15 cellular contexts compared by ENCODE assay signal in the genomic region with DNA sequence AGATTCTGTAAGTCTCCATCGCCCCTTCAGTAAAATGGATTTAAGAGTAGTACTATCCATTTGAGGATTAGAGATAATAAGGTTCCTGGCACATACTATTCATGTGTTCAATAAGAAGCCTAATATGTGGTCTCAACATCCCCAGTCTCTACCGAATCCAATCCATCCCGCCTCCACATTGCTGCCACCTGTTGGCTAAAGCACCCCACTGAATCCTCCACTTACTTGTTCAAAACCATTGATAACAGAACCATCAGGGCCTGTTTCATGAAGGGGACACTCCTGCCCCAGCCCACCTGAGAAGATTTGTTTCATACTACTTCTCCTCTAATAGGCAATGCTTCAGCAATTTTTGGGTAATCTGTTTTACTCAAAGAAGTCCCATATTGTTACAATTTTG.
DNase-seq lines count a peak whose midpoint lies in the region; ATAC-seq and TF ChIP-seq lines count a peak whose summit lies in the region.
"Had no signal": no experiment of that assay in that cellular context is flagged by ENCODE, and none has a peak within 500 bp of the region (broad histone marks: within the 10 kb centered on the region; RNA-seq: fewer than 3 reads in every experiment).

No MANE protein-coding gene starts in this region.

- no peaks in the 10 kb centered on the region for H3K27me3 ChIP-seq in AG04450 (ENCODE audit: control insufficient read depth, insufficient read depth, low read length)
- no peaks in the 10 kb centered on the region for H3K27me3 ChIP-seq in OCI-LY3 (ENCODE audit: low read depth, low read length)
- H3K27me3 ChIP-seq: vagina had no signal

- DNase-seq in AG04450 (ENCODE audit: low read depth, low spot score) = no peak
- peak; percentile 6 for DNase-seq in GM12865 (ENCODE audit: low read depth)
- no peak for DNase-seq in fibroblast of mammary gland (ENCODE audit: low read depth)
- DNase-seq in coronary artery (ENCODE audit: low spot score) = no peak
- DNase-seq in caudate nucleus (lab: John Stamatoyannopoulos, UW) = no peak
- DNase-seq: activated CD8-positive, alpha-beta memory T cell treated with anti-CD3 and anti-CD28 coated beads, Interleukin-2, amount 50 U/mL, for 4 hours; anterior cingulate cortex; COR-L47; NCI-H1417 treated with DMSO at 0.1 percent for 48 hours; small intestine had no signal

- CTCF ChIA-PET in AG04450 (lab: Charles Lee) = no interaction called here

- no peaks in the 10 kb centered on the region for H3K36me3 ChIP-seq in OCI-LY3 (replicated peaks; ENCODE audit: low read depth, low read length)
- H3K36me3 ChIP-seq: vagina had no signal

- ATAC-seq in HG02763 (IDR thresholded peaks at IDR 0.05; ENCODE audit: unreplicated experiment) = no peak
- no peak for ATAC-seq in HG03520 (IDR thresholded peaks at IDR 0.05; ENCODE audit: unreplicated experiment)
- ATAC-seq: esophagus mucosa had no signal

- no peak overlapping the region for H3K4me2 ChIP-seq in OCI-LY3 (ENCODE audit: low read length)

- no peak overlapping the region for H3K27ac ChIP-seq in AG04450 (ENCODE audit: low read depth, low read length)
- no peak overlapping the region for H3K27ac ChIP-seq in OCI-LY3 (ENCODE audit: low read length)
- no peak overlapping the region for H3K27ac ChIP-seq in coronary artery
- no peak overlapping the region for H3K27ac ChIP-seq in caudate nucleus (ENCODE audit: low read depth, low read length)
- H3K27ac ChIP-seq: vagina had no signal

- no peaks in the 10 kb centered on the region for H3K79me2 ChIP-seq in OCI-LY3 (ENCODE audit: low read length)

- TF ChIP-seq CTCF in AG04450 (IDR thresholded peaks at IDR 0.05; ENCODE audit: low read depth, low read length) (0 out of 2 replicates have a peak, but pooled peaks have one; percentile 3), GM12865 (IDR thresholded peaks at IDR 0.05; ENCODE audit: insufficient read depth, low read depth, low read length, missing control alignments) (peak; percentile 21), OCI-LY3 (IDR thresholded peaks at IDR 0.05; ENCODE audit: low read depth, low read length) (peak; percentile 61), fibroblast of mammary gland (conservative IDR thresholded peaks at IDR 0.05; ENCODE audit: control insufficient read depth, insufficient read depth, low read depth, low read length) (peak; percentile 23), coronary artery (IDR thresholded peaks at IDR 0.05) (no peak)

- H3K4me1 ChIP-seq in OCI-LY3 (ENCODE audit: low read length) = peaks cover 6% of the 10 kb centered on the region
- H3K4me1 ChIP-seq: vagina had no signal

- peaks cover 3% of the 10 kb centered on the region; the same call in 1 of the 2 replicates for H4K20me1 ChIP-seq in OCI-LY3 (ENCODE audit: insufficient read depth, low read length)

- H3K9me3 ChIP-seq in AG04450 (ENCODE audit: control insufficient read depth, insufficient read depth, low read length) = no peaks in the 10 kb centered on the region; the same call in 1 of the 2 replicates
- no peaks in the 10 kb centered on the region for H3K9me3 ChIP-seq in OCI-LY3 (ENCODE audit: insufficient read depth, low read length)
- H3K9me3 ChIP-seq: vagina had no signal

- H2AFZ ChIP-seq in OCI-LY3 (ENCODE audit: low read depth, low read length) = no peak overlapping the region

- H3K9ac ChIP-seq in OCI-LY3 (ENCODE audit: low read length) = no peak overlapping the region

- no peak overlapping the region for H3K4me3 ChIP-seq in AG04450 (ENCODE audit: low read depth, low read length)
- no peak overlapping the region for H3K4me3 ChIP-seq in GM12865 (ENCODE audit: low read depth, low read length)
- H3K4me3 ChIP-seq in OCI-LY3 (ENCODE audit: low read length) = no peak overlapping the region
- H3K4me3 ChIP-seq in fibroblast of mammary gland (ENCODE audit: control insufficient read depth, low read depth, low read length) = no peak overlapping the region
- H3K4me3 ChIP-seq in coronary artery = no peak overlapping the region
- H3K4me3 ChIP-seq: vagina had no signal

- POLR2A ChIA-PET in AG04450 (lab: Yijun Ruan, JAX) = no interaction called here
